8 cellular contexts compared by ENCODE assay signal in genomic region chr17:61928101-61928436, GRCh38. TPM values are rescaled to one million over a fixed set of nuclear protein-coding genes. Genes with fewer than 3 reads are reported as not detected.
DNase-seq lines count a peak whose midpoint lies in the region; ATAC-seq, FAIRE-seq and TF ChIP-seq lines count a peak whose summit lies in the region.

No MANE protein-coding gene starts in this region.

- DNase-seq in epithelial cell of proximal tubule (ENCODE audit: low read depth) (no peak), gastrocnemius medialis (no peak), GM19239 (ENCODE audit: insufficient read length, low spot score) (no peak), D721Med (ENCODE audit: insufficient read length, low spot score) (no peak), NCI-H446 treated with DMSO at 0.1 percent for 48 hours (lab: John Stamatoyannopoulos, UW) (no peak), NCI-H774 (lab: John Stamatoyannopoulos, UW) (no peak)

- H3K27ac ChIP-seq in OCI-LY1 (ENCODE audit: low read depth, low read length, poor library complexity, severe bottlenecking) (no peak overlapping the region), gastrocnemius medialis (peak overlapping the region; percentile 80 to 83 (median 82))

- no peaks in the 10 kb centered on the region for H3K9me3 ChIP-seq in OCI-LY1 (ENCODE audit: low read length)
- H3K9me3 ChIP-seq in gastrocnemius medialis: no peaks in the 10 kb centered on the region

- H3K27me3 ChIP-seq in OCI-LY1 (ENCODE audit: insufficient read depth, low read length) (no peaks in the 10 kb centered on the region), gastrocnemius medialis (no peaks in the 10 kb centered on the region)

- no peaks in the 10 kb centered on the region for H3F3A ChIP-seq in OCI-LY1 (ENCODE audit: insufficient read depth, low read length)

- TF ChIP-seq CTCF in OCI-LY1 (IDR thresholded peaks at IDR 0.05; ENCODE audit: low read length) (no peak), epithelial cell of proximal tubule (conservative IDR thresholded peaks at IDR 0.05; ENCODE audit: low read depth, low read length) (no peak), gastrocnemius medialis (IDR thresholded peaks at IDR 0.05 in 4 of 5, conservative IDR thresholded peaks at IDR 0.05 in 1 of 5) (no peak), D721Med (IDR thresholded peaks at IDR 0.05; ENCODE audit: insufficient read depth, missing control alignments) (no peak)

- peaks cover 18% of the 10 kb centered on the region for H3K36me3 ChIP-seq in OCI-LY1 (ENCODE audit: insufficient read depth, low read length)
- peaks cover 0 to 20% of the 10 kb centered on the region in 2 donors for H3K36me3 ChIP-seq in gastrocnemius medialis

- H3K4me3 ChIP-seq in OCI-LY1 (ENCODE audit: low read depth, low read length, poor library complexity, severe bottlenecking) (peak overlapping the region; percentile 86), epithelial cell of proximal tubule (ENCODE audit: low read depth, low read length) (peak overlapping the region; percentile 70), gastrocnemius medialis (peak overlapping the region; percentile 72 to 78 (median 74))

- H3K79me2 ChIP-seq in OCI-LY1 (ENCODE audit: insufficient read depth, low read length): peaks cover 11% of the 10 kb centered on the region

- H3K4me1 ChIP-seq in OCI-LY1 (ENCODE audit: insufficient read depth, low read length, severe bottlenecking) (peaks cover 19% of the 10 kb centered on the region), gastrocnemius medialis (peaks cover 11 to 12% of the 10 kb centered on the region in 2 donors)

- H3K4me2 ChIP-seq in OCI-LY1 (ENCODE audit: low read length): peak overlapping the region; percentile 90

- intact Hi-C loops in gastrocnemius medialis (cut with DNase I; ENCODE audit: low total_unique reads): loop anchor here (1.0 to 10.0 kb wide), 2 partner anchors 138 to 1847 kb away; partner anchors contain the start of genes CCDC47 and DDX42

- no peaks in the 10 kb centered on the region for H3K9me2 ChIP-seq in OCI-LY1 (ENCODE audit: low read depth, low read length)

- H3K9ac ChIP-seq in OCI-LY1 (ENCODE audit: low read length): peak overlapping the region; percentile 90

- ATAC-seq in GM19468 (IDR thresholded peaks at IDR 0.05; ENCODE audit: extremely low read depth, unreplicated experiment): peak; percentile 16
- ATAC-seq in gastrocnemius medialis: no peak

- H2AFZ ChIP-seq in OCI-LY1 (ENCODE audit: low read length): peak overlapping the region; percentile 99

- FAIRE-seq in GM19239 (lab: Jason Lieb, UNC) (no peak), D721Med (lab: Jason Lieb, UNC) (no peak)

- in situ Hi-C loops in gastrocnemius medialis (cut with MboI; ENCODE audit: low sequenced_read_pairs in 4 of 4): loop anchor here in 1 of 4 donors (10.0 kb wide), 1 partner anchor 137 kb away; the partner anchor contains the start of gene MED13

- TF ChIP-seq POLR2A in gastrocnemius medialis (IDR thresholded peaks at IDR 0.05): no peak

- H4K20me1 ChIP-seq in OCI-LY1 (ENCODE audit: insufficient read depth, low read length): no peaks in the 10 kb centered on the region

RNA-seq across cellular contexts. Expression of gene INTS2, which starts 0.3 kb away (rescaled TPM):
- total RNA-seq in epithelial cell of proximal tubule: 10.0 and 10.3 TPM in 2 replicates
- total RNA-seq in gastrocnemius medialis: 10 to 100 TPM in 1 of 4 donors, 1 to 10 TPM in 3; 3.3 to 12.0 (median 6.1) TPM
